ENCODE assay signal across 9 cellular contexts in genomic region chr6:30679765-30680535, GRCh38. TPM values are rescaled to one million over a fixed set of nuclear protein-coding genes. Genes with fewer than 3 reads are reported as not detected.
DNase-seq lines count a peak whose midpoint lies in the region; ATAC-seq, FAIRE-seq and TF ChIP-seq lines count a peak whose summit lies in the region.
"Had no signal": no experiment of that assay in that cellular context is flagged by ENCODE, and none has a peak within 500 bp of the region (broad histone marks: within the 10 kb centered on the region; RNA-seq: fewer than 3 reads in every experiment).

No MANE protein-coding gene starts in this region.

- H3K27ac ChIP-seq in kidney (ENCODE audit: low read depth in 2 of 2, low read length in 2 of 2), result peak overlapping the region in 1 of 2 donors; percentile 24
- peak overlapping the region; percentile 46 to 100 for H3K27ac ChIP-seq in thoracic aorta

- H3K9me3 Mint-ChIP-seq in activated CD4-positive, alpha-beta T cell treated with anti-CD3 and anti-CD28 coated beads, Interleukin-2, amount 10 ng/mL, durations not matched to agents 24 days and 14 days, result no peaks in the 10 kb centered on the region
- no peaks in the 10 kb centered on the region for H3K9me3 Mint-ChIP-seq in activated naive CD4-positive, alpha-beta T cell treated with anti-CD3 and anti-CD28 coated beads, Interleukin-2, amount 50 U/mL, for 72 hours

- ATAC-seq in activated naive CD4-positive, alpha-beta T cell treated with anti-CD3 and anti-CD28 coated beads, Interleukin-2, amount 50 U/mL, for 72 hours, result no peak
- ATAC-seq in thoracic aorta (ENCODE audit: insufficient number of reproducible peaks, low FRiP score, low read depth) (no peak), HG03457 (IDR thresholded peaks at IDR 0.05; ENCODE audit: unreplicated experiment) (no peak), GM21723 (IDR thresholded peaks at IDR 0.05; ENCODE audit: unreplicated experiment) (no peak), HG03196 (IDR thresholded peaks at IDR 0.05; ENCODE audit: unreplicated experiment) (no peak)

- no peaks in the 10 kb centered on the region for H3K27me3 Mint-ChIP-seq in activated CD4-positive, alpha-beta T cell treated with anti-CD3 and anti-CD28 coated beads, Interleukin-2, amount 10 ng/mL, durations not matched to agents 24 days and 14 days

- no peak for FAIRE-seq in kidney (lab: Jason Lieb, UNC)

- H3K9me3 ChIP-seq in kidney (ENCODE audit: control insufficient read depth in 1 of 2, low read length in 2 of 2) (no peaks in the 10 kb centered on the region), thoracic aorta (no peaks in the 10 kb centered on the region)

- no peaks in the 10 kb centered on the region for H3K27me3 ChIP-seq in thoracic aorta (replicated peaks; ENCODE audit: insufficient read depth)

- peaks cover 7 to 15% of the 10 kb centered on the region in 2 donors for H3K4me1 ChIP-seq in kidney (ENCODE audit: control insufficient read depth in 1 of 2, insufficient read depth in 1 of 2, low read depth in 1 of 2, low read length in 2 of 2)
- peaks cover 26 to 45% of the 10 kb centered on the region in 2 donors for H3K4me1 ChIP-seq in thoracic aorta (ENCODE audit: control insufficient read depth in 1 of 2, low read depth in 2 of 2)

- H3K9ac ChIP-seq in kidney (ENCODE audit: low read length in 2 of 2), result peak overlapping the region in 1 of 2 donors; percentile 22

- H3K4me3 Mint-ChIP-seq in activated CD4-positive, alpha-beta T cell treated with anti-CD3 and anti-CD28 coated beads, Interleukin-2, amount 10 ng/mL, durations not matched to agents 24 days and 14 days, result peak overlapping the region; percentile 94

- H3K27ac Mint-ChIP-seq in activated CD4-positive, alpha-beta T cell treated with anti-CD3 and anti-CD28 coated beads, Interleukin-2, amount 10 ng/mL, durations not matched to agents 24 days and 14 days, result peak overlapping the region; percentile 97
- H3K27ac Mint-ChIP-seq in activated naive CD4-positive, alpha-beta T cell treated with anti-CD3 and anti-CD28 coated beads, Interleukin-2, amount 50 U/mL, for 72 hours, result peak overlapping the region; percentile 97 to 99

- peaks cover 5 to 6% of the 10 kb centered on the region in 2 donors for H3K36me3 ChIP-seq in kidney (ENCODE audit: control insufficient read depth in 1 of 2, insufficient read depth in 2 of 2, low read length in 2 of 2)
- peaks cover 41% of the 10 kb centered on the region for H3K36me3 ChIP-seq in thoracic aorta

- peak; percentile 67 for DNase-seq in activated CD4-positive, alpha-beta T cell treated with anti-CD3 and anti-CD28 coated beads, Interleukin-2, amount 10 ng/mL, durations not matched to agents 24 days and 14 days
- no peak for DNase-seq in activated CD4-positive, alpha-beta T cell treated with anti-CD3 and anti-CD28 coated beads, Interleukin-2, amount 50 U/mL, for 4 hours
- no peak for DNase-seq in activated naive CD4-positive, alpha-beta T cell treated with anti-CD3 and anti-CD28 coated beads, Interleukin-2, amount 50 U/mL, for 72 hours (ENCODE audit: low spot score in 2 of 2)
- DNase-seq in kidney (peak; percentile 35), thoracic aorta (ENCODE audit: low spot score) (no peak)
- DNase-seq: NCI-H1105 treated with DMSO at 0.1 percent for 48 hours had no signal

- peaks cover 85% of the 10 kb centered on the region for H3K36me3 Mint-ChIP-seq in activated CD4-positive, alpha-beta T cell treated with anti-CD3 and anti-CD28 coated beads, Interleukin-2, amount 10 ng/mL, durations not matched to agents 24 days and 14 days (ENCODE audit: low read depth)
- H3K36me3 Mint-ChIP-seq in activated naive CD4-positive, alpha-beta T cell treated with anti-CD3 and anti-CD28 coated beads, Interleukin-2, amount 50 U/mL, for 72 hours, result peaks cover 75 to 80% of the 10 kb centered on the region in 2 donors

- H3K4me3 ChIP-seq in kidney (ENCODE audit: low read length in 2 of 2) (peak overlapping the region in 1 of 2 donors; percentile 17), thoracic aorta (peak overlapping the region; percentile 99)

- intact Hi-C loops in activated CD4-positive, alpha-beta T cell treated with anti-CD3 and anti-CD28 coated beads, Interleukin-2, amount 10 ng/mL, durations not matched to agents 24 days and 14 days (cut with micrococcal nuclease), result loop anchor here (1.0 to 10.0 kb wide), 6 partner anchors 42 to 815 kb away; partner anchors contain the start of genes HLA-E and MICB
- intact Hi-C loops in kidney (cut with DNase I), result loop anchor here (5.0 kb wide), 2 partner anchors 42 to 52 kb away; partner anchors contain the start of gene TUBB

- no peak for TF ChIP-seq CTCF in kidney (IDR thresholded peaks at IDR 0.05; ENCODE audit: borderline replicate concordance, extremely low read depth, insufficient read depth)
- no peak for TF ChIP-seq CTCF in thoracic aorta (IDR thresholded peaks at IDR 0.05)

- H3K4me1 Mint-ChIP-seq in activated CD4-positive, alpha-beta T cell treated with anti-CD3 and anti-CD28 coated beads, Interleukin-2, amount 10 ng/mL, durations not matched to agents 24 days and 14 days, result peaks cover 40% of the 10 kb centered on the region

RNA-seq across cellular contexts. Expression of gene PPP1R18, which starts 6.5 kb away (rescaled TPM):
- total RNA-seq in activated CD4-positive, alpha-beta T cell treated with anti-CD3 and anti-CD28 coated beads, Interleukin-2, amount 10 ng/mL, durations not matched to agents 24 days and 14 days, result 167 and 169 TPM in 2 replicates
- 100 to 1,000 TPM; 184 to 274 TPM for total RNA-seq in activated naive CD4-positive, alpha-beta T cell treated with anti-CD3 and anti-CD28 coated beads, Interleukin-2, amount 50 U/mL, for 72 hours
- total RNA-seq in kidney (51.9 TPM), thoracic aorta (10 to 100 TPM; 65.7 to 88.2 TPM)
- 17.1 TPM for polyA plus RNA-seq in kidney (ENCODE audit: insufficient read depth, low read depth, low replicate concordance)

RNA-seq across cellular contexts. Expression of gene DHX16, which starts 7.1 kb away (rescaled TPM):
- 53.4 and 56.7 TPM in 2 replicates for total RNA-seq in activated CD4-positive, alpha-beta T cell treated with anti-CD3 and anti-CD28 coated beads, Interleukin-2, amount 10 ng/mL, durations not matched to agents 24 days and 14 days
- total RNA-seq in activated naive CD4-positive, alpha-beta T cell treated with anti-CD3 and anti-CD28 coated beads, Interleukin-2, amount 50 U/mL, for 72 hours, result 10 to 100 TPM; 31.7 to 37.5 TPM
- total RNA-seq in kidney, result 30.5 TPM
- polyA plus RNA-seq in kidney (ENCODE audit: insufficient read depth, low read depth, low replicate concordance), result 26.7 TPM
- total RNA-seq in thoracic aorta, result 10 to 100 TPM; 27.4 to 55.2 TPM

RNA-seq across cellular contexts. Expression of gene NRM, which starts 10.8 kb away (rescaled TPM):
- total RNA-seq in activated CD4-positive, alpha-beta T cell treated with anti-CD3 and anti-CD28 coated beads, Interleukin-2, amount 10 ng/mL, durations not matched to agents 24 days and 14 days, result 20.2 and 20.5 TPM in 2 replicates
- 10 to 100 TPM; 35.7 to 53.5 TPM for total RNA-seq in activated naive CD4-positive, alpha-beta T cell treated with anti-CD3 and anti-CD28 coated beads, Interleukin-2, amount 50 U/mL, for 72 hours
- total RNA-seq in kidney (14.2 TPM), thoracic aorta (10 to 100 TPM in 1 of 2 donors, 1 to 10 TPM in 1; 2.3 to 17.1 TPM)
- polyA plus RNA-seq in kidney (ENCODE audit: insufficient read depth, low read depth, low replicate concordance), result 14.2 TPM

RNA-seq across cellular contexts. Expression of gene C6orf136, which starts 33.0 kb away (rescaled TPM):
- total RNA-seq in activated CD4-positive, alpha-beta T cell treated with anti-CD3 and anti-CD28 coated beads, Interleukin-2, amount 10 ng/mL, durations not matched to agents 24 days and 14 days, result 28.9 and 39.4 TPM in 2 replicates
- total RNA-seq in activated naive CD4-positive, alpha-beta T cell treated with anti-CD3 and anti-CD28 coated beads, Interleukin-2, amount 50 U/mL, for 72 hours, result 10 to 100 TPM; 20.5 to 81.5 TPM
- total RNA-seq in kidney (27.4 TPM), thoracic aorta (10 to 100 TPM; 17.1 to 30.3 TPM)
- polyA plus RNA-seq in kidney (ENCODE audit: insufficient read depth, low read depth, low replicate concordance), result 45.6 TPM

RNA-seq across cellular contexts. Expression of gene MDC1, which starts 37.1 kb away (rescaled TPM):
- 93.9 and 97.2 TPM in 2 replicates for total RNA-seq in activated CD4-positive, alpha-beta T cell treated with anti-CD3 and anti-CD28 coated beads, Interleukin-2, amount 10 ng/mL, durations not matched to agents 24 days and 14 days
- 100 to 1,000 TPM in 1 of 2 donors, 10 to 100 TPM in 1; 84.2 to 127 TPM for total RNA-seq in activated naive CD4-positive, alpha-beta T cell treated with anti-CD3 and anti-CD28 coated beads, Interleukin-2, amount 50 U/mL, for 72 hours
- total RNA-seq in kidney (47.9 TPM), thoracic aorta (10 to 100 TPM; 16.6 to 22.6 TPM)
- 9.5 TPM for polyA plus RNA-seq in kidney (ENCODE audit: insufficient read depth, low read depth, low replicate concordance)

Comparison
In these comparisons a context has a peak if more than half of its experiments do, and no peak if none do; other contexts are left out.
1. DNase-seq: peak in activated CD4-positive, alpha-beta T cell treated with anti-CD3 and anti-CD28 coated beads, Interleukin-2, amount 10 ng/mL, durations not matched to agents 24 days and 14 days (single experiment) and kidney (single experiment); none in activated CD4-positive, alpha-beta T cell treated with anti-CD3 and anti-CD28 coated beads, Interleukin-2, amount 50 U/mL, for 4 hours (0 of 2), activated naive CD4-positive, alpha-beta T cell treated with anti-CD3 and anti-CD28 coated beads, Interleukin-2, amount 50 U/mL, for 72 hours (0 of 2) and thoracic aorta (single experiment).